In the genomic region with DNA sequence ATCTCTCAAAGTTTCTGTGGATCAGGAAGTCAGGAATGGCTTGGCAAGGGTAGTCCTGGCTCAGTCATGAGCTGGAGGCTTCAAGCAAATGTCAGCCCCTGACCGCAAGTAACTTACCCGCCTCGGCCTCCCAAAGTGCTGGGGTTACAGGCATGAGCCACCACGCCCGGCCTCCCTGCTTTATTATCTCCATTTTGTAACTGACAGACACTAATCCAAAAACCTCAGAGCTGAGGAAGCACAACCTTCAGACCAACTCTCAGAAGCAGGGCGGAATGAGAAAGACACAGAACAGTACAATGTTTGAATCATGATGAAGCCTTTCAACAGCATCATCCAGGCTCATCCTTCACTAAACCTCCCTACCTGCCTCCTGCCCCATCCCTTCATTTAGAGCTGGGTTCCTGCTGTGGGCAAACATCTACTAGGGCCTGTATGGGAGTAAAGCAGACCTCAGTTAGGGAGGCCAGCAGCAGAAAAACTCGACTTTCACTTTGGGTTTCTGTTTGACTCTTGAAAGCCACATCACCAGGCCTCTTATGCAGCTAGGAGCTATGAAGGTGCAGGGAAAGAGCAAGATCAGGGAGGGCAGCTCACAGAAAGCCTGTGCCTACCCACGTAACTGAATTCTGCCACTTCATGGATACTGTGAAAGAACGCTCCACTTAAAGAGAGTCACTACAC, we compare ENCODE assay signal across 9 cellular contexts.
DNase-seq lines count a peak whose midpoint lies in the region; ATAC-seq and TF ChIP-seq lines count a peak whose summit lies in the region.
"Had no signal": no experiment of that assay in that cellular context is flagged by ENCODE, and none has a peak within 500 bp of the region (broad histone marks: within the 10 kb centered on the region; RNA-seq: fewer than 3 reads in every experiment).

No MANE protein-coding gene starts in this region.

- peak; percentile 75 for DNase-seq in activated CD8-positive, alpha-beta memory T cell treated with anti-CD3 and anti-CD28 coated beads, Interleukin-2, amount 10 ng/mL, durations not matched to agents 7 days and 5 days
- no peak for DNase-seq in activated CD8-positive, alpha-beta memory T cell treated with anti-CD3 and anti-CD28 coated beads, Interleukin-2, amount 50 U/mL, for 4 hours
- DNase-seq in stimulated activated CD8-positive, alpha-beta memory T cell treated with anti-CD3 and anti-CD28 coated beads, Interleukin-4, amount 100 ng/mL, for 48 hours = peak; percentile 35
- DNase-seq in Calu3 (no peak), D341Med (ENCODE audit: low spot score) (no peak), cortex of kidney (lab: John Stamatoyannopoulos, UW) (no peak)

- CTCF ChIA-PET in activated CD8-positive, alpha-beta memory T cell treated with anti-CD3 and anti-CD28 coated beads, Interleukin-2, amount 10 ng/mL, durations not matched to agents 7 days and 5 days (lab: Charles Lee) = interaction anchor here (0.6 to 2.3 kb wide), 6 partner anchors 9 to 451 kb away, joined by 3 to 16 read pairs (median 4); partner anchors contain the start of gene RHOU
- CTCF ChIA-PET in Calu3 (lab: Charles Lee) = no interaction called here

- intact Hi-C loops in Calu3 (cut with micrococcal nuclease; ENCODE audit: unreplicated experiment) = no loop called here

- peak; percentile 96 for ATAC-seq in activated CD8-positive, alpha-beta memory T cell treated with anti-CD3 and anti-CD28 coated beads, Interleukin-2, amount 10 ng/mL, durations not matched to agents 7 days and 5 days
- ATAC-seq in GM21786 (IDR thresholded peaks at IDR 0.05; ENCODE audit: unreplicated experiment) (peak; percentile 100), HG03565 (IDR thresholded peaks at IDR 0.05; ENCODE audit: unreplicated experiment) (peak; percentile 96)
- ATAC-seq: K562 had no signal

- H3K27me3 Mint-ChIP-seq in activated CD8-positive, alpha-beta memory T cell treated with anti-CD3 and anti-CD28 coated beads, Interleukin-2, amount 10 ng/mL, durations not matched to agents 7 days and 5 days = peaks cover 48% of the 10 kb centered on the region
- no peaks in the 10 kb centered on the region for H3K27me3 Mint-ChIP-seq in Calu3 (ENCODE audit: unreplicated experiment)

- peak overlapping the region; percentile 63 for H3K27ac Mint-ChIP-seq in activated CD8-positive, alpha-beta memory T cell treated with anti-CD3 and anti-CD28 coated beads, Interleukin-2, amount 10 ng/mL, durations not matched to agents 7 days and 5 days
- no peak overlapping the region for H3K27ac Mint-ChIP-seq in Calu3 (ENCODE audit: unreplicated experiment)

- no peaks in the 10 kb centered on the region for H3K9me3 Mint-ChIP-seq in activated CD8-positive, alpha-beta memory T cell treated with anti-CD3 and anti-CD28 coated beads, Interleukin-2, amount 10 ng/mL, durations not matched to agents 7 days and 5 days (ENCODE audit: low read depth)
- no peaks in the 10 kb centered on the region for H3K9me3 Mint-ChIP-seq in Calu3 (ENCODE audit: low read depth, unreplicated experiment)

- no peak overlapping the region for H3K4me3 Mint-ChIP-seq in activated CD8-positive, alpha-beta memory T cell treated with anti-CD3 and anti-CD28 coated beads, Interleukin-2, amount 10 ng/mL, durations not matched to agents 7 days and 5 days
- no peak overlapping the region for H3K4me3 Mint-ChIP-seq in Calu3 (ENCODE audit: low read depth, unreplicated experiment)

- TF ChIP-seq CTCF in Calu3 (IDR thresholded peaks at IDR 0.05; ENCODE audit: unreplicated experiment) = no peak

- no peaks in the 10 kb centered on the region for H3K36me3 Mint-ChIP-seq in activated CD8-positive, alpha-beta memory T cell treated with anti-CD3 and anti-CD28 coated beads, Interleukin-2, amount 10 ng/mL, durations not matched to agents 7 days and 5 days
- no peaks in the 10 kb centered on the region for H3K36me3 Mint-ChIP-seq in Calu3 (ENCODE audit: insufficient read depth, unreplicated experiment)

- BruUV-seq in Calu3 (replicated peaks; lab: Mats Ljungman, UMichigan) = no TSS peak

- H3K4me1 Mint-ChIP-seq in activated CD8-positive, alpha-beta memory T cell treated with anti-CD3 and anti-CD28 coated beads, Interleukin-2, amount 10 ng/mL, durations not matched to agents 7 days and 5 days = peaks cover 23% of the 10 kb centered on the region
- peaks cover 25% of the 10 kb centered on the region for H3K4me1 Mint-ChIP-seq in Calu3 (ENCODE audit: low read depth, unreplicated experiment)

Comparison
In these comparisons a context has a peak if more than half of its experiments do, and no peak if none do; other contexts are left out.
1. DNase-seq: peak in activated CD8-positive, alpha-beta memory T cell treated with anti-CD3 and anti-CD28 coated beads, Interleukin-2, amount 10 ng/mL, durations not matched to agents 7 days and 5 days (single experiment) and stimulated activated CD8-positive, alpha-beta memory T cell treated with anti-CD3 and anti-CD28 coated beads, Interleukin-4, amount 100 ng/mL, for 48 hours (single experiment); none in activated CD8-positive, alpha-beta memory T cell treated with anti-CD3 and anti-CD28 coated beads, Interleukin-2, amount 50 U/mL, for 4 hours (single experiment), Calu3 (single experiment), D341Med (single experiment) and cortex of kidney (single experiment).
2. Peak in every context shown above with its lines, with median percentiles within 50 percentile points of each other: ATAC-seq.